ENCODE assay signal across 13 cellular contexts in the genomic region with DNA sequence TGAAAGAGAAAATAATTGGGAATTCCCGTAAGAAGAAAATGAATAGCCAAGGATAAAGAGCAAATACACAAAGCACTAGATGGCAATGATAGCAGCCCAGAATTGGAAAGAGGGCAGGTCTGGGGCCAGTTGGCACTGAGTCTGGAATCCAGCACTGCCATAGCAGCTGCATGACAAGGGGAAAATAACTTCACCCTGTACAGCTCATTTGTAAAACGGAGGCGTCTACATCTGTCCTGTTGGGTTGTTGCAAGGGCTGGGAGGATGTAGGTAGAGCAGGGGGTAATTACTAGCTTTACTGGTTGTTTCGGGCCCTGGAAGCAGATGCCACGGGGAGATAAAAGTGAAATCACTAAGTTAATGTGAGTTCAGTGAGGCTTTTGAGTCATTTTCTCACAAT.
DNase-seq lines count a peak whose midpoint lies in the region; ATAC-seq and TF ChIP-seq lines count a peak whose summit lies in the region.
"Had no signal": no experiment of that assay in that cellular context is flagged by ENCODE, and none has a peak within 500 bp of the region (broad histone marks: within the 10 kb centered on the region; RNA-seq: fewer than 3 reads in every experiment).

No MANE protein-coding gene starts in this region.

- POLR2A ChIA-PET in T-cell (lab: Charles Lee) = no interaction called here

- H3K36me3 ChIP-seq in thoracic aorta = peaks cover 36% of the 10 kb centered on the region
- H3K36me3 ChIP-seq: uterus had no signal

- H3K27me3 Mint-ChIP-seq in effector memory CD8-positive, alpha-beta T cell = no peaks in the 10 kb centered on the region
- H3K27me3 Mint-ChIP-seq in T-cell = no peaks in the 10 kb centered on the region

- peak; percentile 90 for ATAC-seq in thoracic aorta (ENCODE audit: insufficient number of reproducible peaks, low FRiP score, low read depth)
- no peak for ATAC-seq in effector memory CD8-positive, alpha-beta T cell (replicated peaks)
- no peak for ATAC-seq in T-cell (replicated peaks in 1 of 4)
- ATAC-seq: T-helper 17 cell had no signal

- H3K27ac ChIP-seq in dorsolateral prefrontal cortex (peak overlapping the region in 41 of 59 donors; percentile 3 to 75 (median 47)), thoracic aorta (peak overlapping the region; percentile 82 to 83)
- H3K27ac ChIP-seq: uterus had no signal

- no peak overlapping the region for H3K27ac Mint-ChIP-seq in effector memory CD8-positive, alpha-beta T cell
- H3K27ac Mint-ChIP-seq in T-cell = no peak overlapping the region
- H3K27ac Mint-ChIP-seq: T-helper 17 cell had no signal

- no peaks in the 10 kb centered on the region for H3K36me3 Mint-ChIP-seq in effector memory CD8-positive, alpha-beta T cell (ENCODE audit: insufficient read depth)
- H3K36me3 Mint-ChIP-seq in T-cell = no peaks in the 10 kb centered on the region

- DNase-seq in NCI-H69 (lab: John Stamatoyannopoulos, UW) (peak; percentile 1), dorsolateral prefrontal cortex (peak in 7 of 10 donors; percentile 30 to 72 (median 53)), medulla oblongata (ENCODE audit: extremely low spot score) (peak; percentile 59), thoracic aorta (ENCODE audit: low spot score) (peak; percentile 21), T-cell (no peak)
- DNase-seq in effector memory CD8-positive, alpha-beta T cell = no peak
- no peak for DNase-seq in stimulated activated naive CD4-positive, alpha-beta T cell (lab: John Stamatoyannopoulos, UW)
- DNase-seq: central memory CD4-positive, alpha-beta T cell; MM.1S; NCI-H748 treated with DMSO at 0.1 percent for 48 hours; T-helper 17 cell; uterus had no signal

- H3K9me3 ChIP-seq in thoracic aorta = no peaks in the 10 kb centered on the region
- H3K9me3 ChIP-seq: uterus had no signal

- H3K9me3 Mint-ChIP-seq in effector memory CD8-positive, alpha-beta T cell = no peaks in the 10 kb centered on the region
- no peaks in the 10 kb centered on the region for H3K9me3 Mint-ChIP-seq in T-cell
- H3K9me3 Mint-ChIP-seq: neural crest cell had no signal

- H3K4me1 ChIP-seq in thoracic aorta (ENCODE audit: control insufficient read depth in 1 of 2, low read depth in 2 of 2) = peaks cover 22 to 66% of the 10 kb centered on the region in 2 donors
- H3K4me1 ChIP-seq: uterus had no signal

- CTCF ChIA-PET in T-cell (lab: Charles Lee) = no interaction called here

- H3K27me3 ChIP-seq in dorsolateral prefrontal cortex = no peaks in the 10 kb centered on the region
- H3K27me3 ChIP-seq in thoracic aorta (replicated peaks; ENCODE audit: insufficient read depth) = no peaks in the 10 kb centered on the region
- H3K27me3 ChIP-seq: uterus had no signal

- intact Hi-C loops in dorsolateral prefrontal cortex (cut with DNase I) = no loop called here

- H3K4me1 Mint-ChIP-seq in effector memory CD8-positive, alpha-beta T cell (ENCODE audit: low read depth in 2 of 2) = no peaks in the 10 kb centered on the region
- no peaks in the 10 kb centered on the region for H3K4me1 Mint-ChIP-seq in T-cell
- H3K4me1 Mint-ChIP-seq: neural crest cell, T-helper 17 cell had no signal

- TF ChIP-seq CTCF in dorsolateral prefrontal cortex (IDR thresholded peaks at IDR 0.05 in 54 of 56, conservative IDR thresholded peaks at IDR 0.05 in 2 of 56; ENCODE audit: low read depth in 1 of 56, partially characterized antibody in 56 of 56) (peak in 4 of 56 donors; percentile 1 to 18 (median 12)), thoracic aorta (IDR thresholded peaks at IDR 0.05) (no peak)

- no peak overlapping the region for H3K4me3 Mint-ChIP-seq in effector memory CD8-positive, alpha-beta T cell
- H3K4me3 Mint-ChIP-seq in T-cell = no peak overlapping the region
- H3K4me3 Mint-ChIP-seq: neural crest cell, T-helper 17 cell had no signal

- H3K4me3 ChIP-seq in dorsolateral prefrontal cortex (peak overlapping the region in 12 of 59 donors; percentile 3 to 39 (median 15)), thoracic aorta (no peak overlapping the region)
- H3K4me3 ChIP-seq: uterus had no signal

Comparison
In these comparisons a context has a peak if more than half of its experiments do, and no peak if none do; other contexts are left out.
1. DNase-seq: peak in NCI-H69 (single experiment), dorsolateral prefrontal cortex (7 of 10), medulla oblongata (single experiment) and thoracic aorta (single experiment); none in effector memory CD8-positive, alpha-beta T cell (0 of 3), stimulated activated naive CD4-positive, alpha-beta T cell (0 of 6) and T-cell (0 of 34).